37 cellular contexts compared by ENCODE assay signal in the genomic region with DNA sequence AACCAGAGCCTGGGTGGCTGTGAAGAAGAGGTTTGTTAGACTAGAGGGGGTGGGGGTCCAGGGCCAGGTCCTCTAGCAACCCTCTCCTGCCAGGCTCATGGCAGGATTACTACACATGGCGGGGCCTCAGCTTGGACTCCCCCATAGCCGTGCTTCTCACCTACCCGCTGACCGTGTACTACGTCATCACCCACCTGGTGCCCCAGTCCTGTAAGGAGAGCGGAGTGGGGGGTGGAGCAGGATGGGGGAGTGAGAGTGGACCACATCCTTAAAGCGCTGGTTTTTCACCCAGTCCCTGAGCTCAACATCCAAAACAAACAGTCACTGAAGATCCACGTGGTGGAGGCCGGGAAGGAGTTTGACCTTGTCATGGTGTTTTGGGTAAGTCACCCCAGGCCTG. TPM values are rescaled to one million over a fixed set of nuclear protein-coding genes. Genes with fewer than 3 reads are reported as not detected.
"Had no signal": no experiment of that assay in that cellular context is flagged by ENCODE, and none has a peak within 500 bp of the region (broad histone marks: within the 10 kb centered on the region; RNA-seq: fewer than 3 reads in every experiment).

No MANE protein-coding gene starts in this region.

- H3K36me3 ChIP-seq: ascending aorta, breast epithelium, cardiac muscle cell, esophagus muscularis mucosa, gastrocnemius medialis, heart left ventricle had no signal

- DNase-seq: activated CD4-positive, alpha-beta memory T cell treated with anti-CD3 and anti-CD28 coated beads for 36 hours; activated CD4-positive, alpha-beta T cell treated with anti-CD3 and anti-CD28 coated beads for 36 hours; activated CD4-positive, alpha-beta T cell treated with anti-CD3 and anti-CD28 coated beads, Interleukin-2, amount 10 ng/mL, durations not matched to agents 24 days and 14 days; activated CD4-positive, CD25-positive, alpha-beta regulatory T cell; activated CD4-positive, CD25-positive, alpha-beta regulatory T cell treated with anti-CD3 and anti-CD28 coated beads, Interleukin-2, amount 50 U/mL, for 72 hours; activated CD8-positive, alpha-beta memory T cell treated with anti-CD3 and anti-CD28 coated beads, Interleukin-2, amount 10 ng/mL, durations not matched to agents 7 days and 5 days; activated CD8-positive, alpha-beta memory T cell treated with anti-CD3 and anti-CD28 coated beads, Interleukin-2, amount 50 U/mL, for 4 hours; activated CD8-positive, alpha-beta T cell treated with anti-CD3 and anti-CD28 coated beads, Interleukin-2, amount 10 ng/mL, durations not matched to agents 7 days and 5 days; activated effector memory CD4-positive, alpha-beta T cell treated with anti-CD3 and anti-CD28 coated beads, Interleukin-2, amount 50 U/mL, for 16 hours; activated naive CD4-positive, alpha-beta T cell; activated naive CD4-positive, alpha-beta T cell treated with anti-CD3 and anti-CD28 coated beads, Interleukin-2, amount 10 ng/mL, durations not matched to agents 7 days and 5 days; activated naive CD8-positive, alpha-beta T cell treated with anti-CD3 and anti-CD28 coated beads, Interleukin-2, amount 10 ng/mL, durations not matched to agents 7 days and 5 days; activated T-cell treated with anti-CD3 and anti-CD28 coated beads, Interleukin-2, amount 50 U/mL, for 1 hour; activated T-cell treated with anti-CD3 and anti-CD28 coated beads, Interleukin-2, amount 50 U/mL, for 48 hours; central memory CD4-positive, alpha-beta T cell; dermis blood vessel endothelial cell; effector CD4-positive, alpha-beta T cell; effector memory CD8-positive, alpha-beta T cell; erythroblast; foreskin keratinocyte; gastrocnemius medialis; glutamatergic neuron; heart left ventricle; T-helper 1 cell; T-helper 17 cell had no signal

- H3K9me3 Mint-ChIP-seq: activated CD4-positive, alpha-beta memory T cell treated with anti-CD3 and anti-CD28 coated beads for 36 hours; activated CD4-positive, alpha-beta T cell treated with anti-CD3 and anti-CD28 coated beads, Interleukin-2, amount 10 ng/mL, durations not matched to agents 24 days and 14 days; activated naive CD4-positive, alpha-beta T cell treated with anti-CD3 and anti-CD28 coated beads, Interleukin-2, amount 10 ng/mL, durations not matched to agents 7 days and 5 days; activated naive CD4-positive, alpha-beta T cell treated with anti-CD3 and anti-CD28 coated beads, Interleukin-2, amount 50 U/mL, for 72 hours; activated naive CD8-positive, alpha-beta T cell treated with anti-CD3 and anti-CD28 coated beads, Interleukin-2, amount 10 ng/mL, durations not matched to agents 7 days and 5 days; activated T-helper 1 cell treated with anti-CD3 and anti-CD28 coated beads, Interleukin-12 subunit alpha, Interleukin-12 subunit beta, Interleukin-2, Interleukin-4 antibody, amounts not matched to agents 30 ng/mL and 10 ng/mL and 1 ng/mL, durations not matched to agents 14 hours and 24 hours and 36 hours; activated T-helper 2 cell treated with anti-CD3 and anti-CD28 coated beads, Interferon-gamma antibody, Interleukin-2, Interleukin-4, amounts not matched to agents 10 μg/mL and 5 μg/mL and 100 μg/mL, durations not matched to agents 14 hours and 24 hours and 36 hours; effector memory CD8-positive, alpha-beta T cell; T-helper 2 cell treated with Interferon-gamma antibody and Interleukin-4, amounts not matched to agents 5 μg/mL and 100 μg/mL, for 36 hours had no signal

- ATAC-seq: activated CD4-positive, alpha-beta T cell treated with anti-CD3 and anti-CD28 coated beads for 36 hours; activated CD8-positive, alpha-beta memory T cell treated with anti-CD3 and anti-CD28 coated beads, Interleukin-2, amount 10 ng/mL, durations not matched to agents 7 days and 5 days; activated CD8-positive, alpha-beta T cell treated with anti-CD3 and anti-CD28 coated beads, Interleukin-2, amount 10 ng/mL, durations not matched to agents 7 days and 5 days; activated naive CD4-positive, alpha-beta T cell treated with anti-CD3 and anti-CD28 coated beads, Interleukin-2, amount 50 U/mL, for 72 hours; effector memory CD8-positive, alpha-beta T cell; foreskin keratinocyte; gastrocnemius medialis; heart left ventricle; T-helper 17 cell had no signal

- H3K27ac ChIP-seq: ascending aorta, breast epithelium, cardiac muscle cell, coronary artery, esophagus muscularis mucosa, foreskin keratinocyte, gastrocnemius medialis, heart left ventricle had no signal

- H3K27ac Mint-ChIP-seq: activated CD4-positive, alpha-beta memory T cell treated with anti-CD3 and anti-CD28 coated beads for 36 hours; activated CD4-positive, alpha-beta T cell treated with anti-CD3 and anti-CD28 coated beads for 36 hours; activated CD4-positive, alpha-beta T cell treated with anti-CD3 and anti-CD28 coated beads, Interleukin-2, amount 10 ng/mL, durations not matched to agents 24 days and 14 days; activated CD8-positive, alpha-beta memory T cell treated with anti-CD3 and anti-CD28 coated beads, Interleukin-2, amount 10 ng/mL, durations not matched to agents 7 days and 5 days; activated CD8-positive, alpha-beta T cell treated with anti-CD3 and anti-CD28 coated beads, Interleukin-2, amount 10 ng/mL, durations not matched to agents 7 days and 5 days; activated naive CD4-positive, alpha-beta T cell treated with anti-CD3 and anti-CD28 coated beads, Interleukin-2, amount 10 ng/mL, durations not matched to agents 7 days and 5 days; activated naive CD8-positive, alpha-beta T cell treated with anti-CD3 and anti-CD28 coated beads, Interleukin-2, amount 10 ng/mL, durations not matched to agents 7 days and 5 days; activated T-helper 1 cell treated with anti-CD3 and anti-CD28 coated beads, Interleukin-12 subunit alpha, Interleukin-12 subunit beta, Interleukin-2, Interleukin-4 antibody, amounts not matched to agents 30 ng/mL and 10 ng/mL and 1 ng/mL, durations not matched to agents 14 hours and 24 hours and 36 hours; activated T-helper 2 cell treated with anti-CD3 and anti-CD28 coated beads, Interferon-gamma antibody, Interleukin-2, Interleukin-4, amounts not matched to agents 10 μg/mL and 5 μg/mL and 100 μg/mL, durations not matched to agents 14 hours and 24 hours and 36 hours; brain; effector memory CD8-positive, alpha-beta T cell; T-helper 17 cell; T-helper 2 cell treated with Interferon-gamma antibody and Interleukin-4, amounts not matched to agents 5 μg/mL and 100 μg/mL, for 36 hours had no signal

- H3K4me3 Mint-ChIP-seq: activated CD4-positive, alpha-beta memory T cell treated with anti-CD3 and anti-CD28 coated beads for 36 hours; activated CD4-positive, alpha-beta T cell treated with anti-CD3 and anti-CD28 coated beads for 36 hours; activated CD4-positive, alpha-beta T cell treated with anti-CD3 and anti-CD28 coated beads, Interleukin-2, amount 10 ng/mL, durations not matched to agents 24 days and 14 days; activated CD8-positive, alpha-beta memory T cell treated with anti-CD3 and anti-CD28 coated beads, Interleukin-2, amount 10 ng/mL, durations not matched to agents 7 days and 5 days; activated CD8-positive, alpha-beta T cell treated with anti-CD3 and anti-CD28 coated beads, Interleukin-2, amount 10 ng/mL, durations not matched to agents 7 days and 5 days; activated naive CD4-positive, alpha-beta T cell treated with anti-CD3 and anti-CD28 coated beads, Interleukin-2, amount 10 ng/mL, durations not matched to agents 7 days and 5 days; activated naive CD8-positive, alpha-beta T cell treated with anti-CD3 and anti-CD28 coated beads, Interleukin-2, amount 10 ng/mL, durations not matched to agents 7 days and 5 days; activated T-helper 1 cell treated with anti-CD3 and anti-CD28 coated beads, Interleukin-12 subunit alpha, Interleukin-12 subunit beta, Interleukin-2, Interleukin-4 antibody, amounts not matched to agents 30 ng/mL and 10 ng/mL and 1 ng/mL, durations not matched to agents 14 hours and 24 hours and 36 hours; brain; effector memory CD8-positive, alpha-beta T cell; T-helper 17 cell; T-helper 2 cell treated with Interferon-gamma antibody and Interleukin-4, amounts not matched to agents 5 μg/mL and 100 μg/mL, for 36 hours had no signal

- H3K4me1 ChIP-seq: ascending aorta, breast epithelium, foreskin keratinocyte had no signal

- H3K36me3 Mint-ChIP-seq: activated CD4-positive, alpha-beta memory T cell treated with anti-CD3 and anti-CD28 coated beads for 36 hours; activated CD8-positive, alpha-beta memory T cell treated with anti-CD3 and anti-CD28 coated beads, Interleukin-2, amount 10 ng/mL, durations not matched to agents 7 days and 5 days; activated naive CD4-positive, alpha-beta T cell treated with anti-CD3 and anti-CD28 coated beads, Interleukin-2, amount 10 ng/mL, durations not matched to agents 7 days and 5 days; activated naive CD4-positive, alpha-beta T cell treated with anti-CD3 and anti-CD28 coated beads, Interleukin-2, amount 50 U/mL, for 72 hours; activated naive CD8-positive, alpha-beta T cell treated with anti-CD3 and anti-CD28 coated beads, Interleukin-2, amount 10 ng/mL, durations not matched to agents 7 days and 5 days; brain had no signal

- H3K4me3 ChIP-seq: ascending aorta, breast epithelium, cardiac muscle cell, coronary artery, esophagus muscularis mucosa, gastrocnemius medialis, heart left ventricle had no signal

- H3K9me3 ChIP-seq: ascending aorta, breast epithelium, esophagus muscularis mucosa, gastrocnemius medialis, heart left ventricle had no signal

- H3K27me3 ChIP-seq: breast epithelium had no signal

RNA-seq across cellular contexts. Expression of gene ZMYND15, which starts 4.3 kb away (rescaled TPM):
- total RNA-seq: activated CD4-positive, alpha-beta T cell treated with anti-CD3 and anti-CD28 coated beads, Interleukin-2, amount 10 ng/mL, durations not matched to agents 24 days and 14 days; activated CD8-positive, alpha-beta memory T cell treated with anti-CD3 and anti-CD28 coated beads for 36 hours; activated CD8-positive, alpha-beta T cell treated with anti-CD3 and anti-CD28 coated beads, Interleukin-2, amount 10 ng/mL, durations not matched to agents 7 days and 5 days; activated T-helper 2 cell treated with anti-CD3 and anti-CD28 coated beads, Interferon-gamma antibody, Interleukin-2, Interleukin-4, amounts not matched to agents 10 μg/mL and 5 μg/mL and 100 μg/mL, durations not matched to agents 14 hours and 24 hours and 36 hours; ascending aorta; cardiac muscle cell; dermis blood vessel endothelial cell; gastrocnemius medialis had no signal
- polyA plus RNA-seq: cardiac muscle cell had no signal

RNA-seq across cellular contexts. Expression of gene TM4SF5, which starts 27.8 kb away (rescaled TPM):
- total RNA-seq: activated CD4-positive, alpha-beta memory T cell treated with anti-CD3 and anti-CD28 coated beads for 36 hours; activated CD4-positive, alpha-beta T cell treated with anti-CD3 and anti-CD28 coated beads for 36 hours; activated CD4-positive, alpha-beta T cell treated with anti-CD3 and anti-CD28 coated beads, Interleukin-2, amount 10 ng/mL, durations not matched to agents 24 days and 14 days; activated CD8-positive, alpha-beta memory T cell treated with anti-CD3 and anti-CD28 coated beads for 36 hours; activated CD8-positive, alpha-beta memory T cell treated with anti-CD3 and anti-CD28 coated beads, Interleukin-2, amount 10 ng/mL, durations not matched to agents 7 days and 5 days; activated CD8-positive, alpha-beta T cell treated with anti-CD3 and anti-CD28 coated beads, Interleukin-2, amount 10 ng/mL, durations not matched to agents 7 days and 5 days; activated naive CD4-positive, alpha-beta T cell treated with anti-CD3 and anti-CD28 coated beads, Interleukin-2, amount 50 U/mL, for 72 hours; activated naive CD8-positive, alpha-beta T cell treated with anti-CD3 and anti-CD28 coated beads, Interleukin-2, amount 10 ng/mL, durations not matched to agents 7 days and 5 days; activated T-helper 1 cell treated with anti-CD3 and anti-CD28 coated beads, Interleukin-12 subunit alpha, Interleukin-12 subunit beta, Interleukin-2, Interleukin-4 antibody, amounts not matched to agents 30 ng/mL and 10 ng/mL and 1 ng/mL, durations not matched to agents 14 hours and 24 hours and 36 hours; activated T-helper 2 cell treated with anti-CD3 and anti-CD28 coated beads, Interferon-gamma antibody, Interleukin-2, Interleukin-4, amounts not matched to agents 10 μg/mL and 5 μg/mL and 100 μg/mL, durations not matched to agents 14 hours and 24 hours and 36 hours; ascending aorta; breast epithelium; cardiac muscle cell; cerebellum; dermis blood vessel endothelial cell; esophagus muscularis mucosa; foreskin keratinocyte; heart left ventricle; T-helper 17 cell had no signal
- polyA plus RNA-seq: cardiac muscle cell, foreskin keratinocyte, heart left ventricle had no signal
